In genomic region chr2:62904344-62904743, GRCh38 we compare ENCODE assay signal across 6 cellular contexts.
"Had no signal": no experiment of that assay in that cellular context is flagged by ENCODE, and none has a peak within 500 bp of the region (broad histone marks: within the 10 kb centered on the region; RNA-seq: fewer than 3 reads in every experiment).

No MANE protein-coding gene starts in this region.

- FAIRE-seq: H1, HTR-8/SVneo had no signal

- ATAC-seq: GM23338 had no signal

- DNase-seq: H9, HCEC 1CT, KBM-7 had no signal

- H3K4me3 ChIP-seq: GM23338 had no signal
